19 cellular contexts compared by ENCODE assay signal in the genomic region with DNA sequence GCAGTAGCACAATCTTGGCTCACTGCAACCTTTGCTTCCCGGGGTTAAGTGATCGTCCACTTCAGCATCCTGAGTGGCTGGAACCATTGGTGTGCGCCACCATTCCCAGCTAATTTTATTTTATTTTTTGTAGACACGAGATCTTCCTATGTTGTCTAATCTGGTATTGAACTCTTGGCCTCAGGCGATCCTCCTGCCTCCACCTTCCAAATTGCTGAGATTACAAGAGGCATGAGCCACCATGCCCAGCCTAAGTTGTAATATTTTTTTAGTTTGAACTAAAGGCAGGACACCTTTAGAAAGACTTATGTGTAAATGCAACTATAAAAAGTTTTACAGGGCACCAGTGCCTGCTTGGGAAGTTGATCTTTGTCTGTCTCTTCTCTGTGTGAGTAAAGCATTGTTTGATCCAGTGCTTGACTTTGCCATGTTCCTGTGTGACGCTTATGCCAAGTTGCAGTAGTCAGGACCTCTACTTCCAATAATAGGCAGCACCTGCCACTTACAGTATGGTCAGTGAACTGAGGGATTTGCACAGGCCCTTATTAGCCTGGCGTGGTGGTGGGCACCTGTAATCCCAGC. TPM values are rescaled to one million over a fixed set of nuclear protein-coding genes. Genes with fewer than 3 reads are reported as not detected.
DNase-seq lines count a peak whose midpoint lies in the region; ATAC-seq and TF ChIP-seq lines count a peak whose summit lies in the region.
"Had no signal": no experiment of that assay in that cellular context is flagged by ENCODE, and none has a peak within 500 bp of the region (broad histone marks: within the 10 kb centered on the region; RNA-seq: fewer than 3 reads in every experiment).

No MANE protein-coding gene starts in this region.

- H4K20me1 ChIP-seq in BLaER1 treated with 17β-estradiol and CSF1 and Interleukin-3, amounts not matched to agents 10 nM and 100 nM = peaks cover 0 to 100% (median 0%) of the 10 kb centered on the region in 11 experiments; a peak in 6 of 22 replicates

- H3K4me3 Mint-ChIP-seq in CD4-positive, CD25-positive, alpha-beta regulatory T cell = peak overlapping the region in 1 of 4 donors; percentile 65
- H3K4me3 Mint-ChIP-seq in activated T-helper 2 cell treated with anti-CD3 and anti-CD28 coated beads, Interferon-gamma antibody, Interleukin-2, Interleukin-4, amounts not matched to agents 10 μg/mL and 5 μg/mL and 100 μg/mL, durations not matched to agents 14 hours and 24 hours and 36 hours (ENCODE audit: low read depth) = no peak overlapping the region

- peaks cover 87 to 100% (median 96%) of the 10 kb centered on the region in 10 experiments for H3K4me1 ChIP-seq in BLaER1 treated with 17β-estradiol and CSF1 and Interleukin-3, amounts not matched to agents 10 nM and 100 nM
- peaks cover 14% of the 10 kb centered on the region for H3K4me1 ChIP-seq in CD4-positive, CD25-positive, alpha-beta regulatory T cell (ENCODE audit: control insufficient read depth, insufficient read depth, low read length, poor library complexity, severe bottlenecking)
- H3K4me1 ChIP-seq in neutrophil (ENCODE audit: control insufficient read depth in 1 of 2, insufficient read depth in 1 of 2, low read depth in 1 of 2, low read length in 1 of 2) = peaks cover 32 to 45% of the 10 kb centered on the region in 2 experiments
- H3K4me1 ChIP-seq: HAP-1 had no signal

- peak overlapping the region in 9 of 11 experiments; percentile 72 to 96 (median 89); a peak in 18 of 22 replicates for H3K27ac ChIP-seq in BLaER1 treated with 17β-estradiol and CSF1 and Interleukin-3, amounts not matched to agents 10 nM and 100 nM
- H3K27ac ChIP-seq in CD4-positive, CD25-positive, alpha-beta regulatory T cell (ENCODE audit: insufficient read depth, low read length, poor library complexity, severe bottlenecking) = no peak overlapping the region
- peak overlapping the region; percentile 41 for H3K27ac ChIP-seq in neutrophil
- H3K27ac ChIP-seq: cardiac muscle cell, epithelial cell of prostate, lower lobe of right lung, SJSA1, tibial artery had no signal

- peak overlapping the region in 2 of 3 donors; percentile 1 to 6 for H3K27ac Mint-ChIP-seq in CD4-positive, CD25-positive, alpha-beta regulatory T cell
- peak overlapping the region; percentile 29 for H3K27ac Mint-ChIP-seq in activated T-helper 2 cell treated with anti-CD3 and anti-CD28 coated beads, Interferon-gamma antibody, Interleukin-2, Interleukin-4, amounts not matched to agents 10 μg/mL and 5 μg/mL and 100 μg/mL, durations not matched to agents 14 hours and 24 hours and 36 hours

- peaks cover 21 to 79% (median 59%) of the 10 kb centered on the region in 4 donors for H3K4me1 Mint-ChIP-seq in CD4-positive, CD25-positive, alpha-beta regulatory T cell
- peaks cover 71% of the 10 kb centered on the region for H3K4me1 Mint-ChIP-seq in activated T-helper 2 cell treated with anti-CD3 and anti-CD28 coated beads, Interferon-gamma antibody, Interleukin-2, Interleukin-4, amounts not matched to agents 10 μg/mL and 5 μg/mL and 100 μg/mL, durations not matched to agents 14 hours and 24 hours and 36 hours (ENCODE audit: low read depth)

- H3K9me3 Mint-ChIP-seq in CD4-positive, CD25-positive, alpha-beta regulatory T cell = no peaks in the 10 kb centered on the region
- no peaks in the 10 kb centered on the region for H3K9me3 Mint-ChIP-seq in activated T-helper 2 cell treated with anti-CD3 and anti-CD28 coated beads, Interferon-gamma antibody, Interleukin-2, Interleukin-4, amounts not matched to agents 10 μg/mL and 5 μg/mL and 100 μg/mL, durations not matched to agents 14 hours and 24 hours and 36 hours

- no peaks in the 10 kb centered on the region for H3K27me3 Mint-ChIP-seq in CD4-positive, CD25-positive, alpha-beta regulatory T cell
- H3K27me3 Mint-ChIP-seq in activated T-helper 2 cell treated with anti-CD3 and anti-CD28 coated beads, Interferon-gamma antibody, Interleukin-2, Interleukin-4, amounts not matched to agents 10 μg/mL and 5 μg/mL and 100 μg/mL, durations not matched to agents 14 hours and 24 hours and 36 hours (ENCODE audit: low read depth) = no peaks in the 10 kb centered on the region

- TF ChIP-seq CTCF in neutrophil (IDR thresholded peaks at IDR 0.05) = no peak
- TF ChIP-seq CTCF in omental fat pad (IDR thresholded peaks at IDR 0.05) = no peak

- ATAC-seq in CD4-positive, CD25-positive, alpha-beta regulatory T cell (ENCODE audit: low read depth in 2 of 2) = no peak
- ATAC-seq in GM21367 (IDR thresholded peaks at IDR 0.05; ENCODE audit: unreplicated experiment) (no peak), omental fat pad (ENCODE audit: low FRiP score) (no peak)
- ATAC-seq: lower lobe of right lung, Panc1, sciatic nerve had no signal

- peak overlapping the region; percentile 59 to 89 (median 73); a peak in 20 of 22 replicates for H3K4me2 ChIP-seq in BLaER1 treated with 17β-estradiol and CSF1 and Interleukin-3, amounts not matched to agents 10 nM and 100 nM

- peak overlapping the region in 8 of 11 experiments; percentile 65 to 81 (median 76); a peak in 12 of 22 replicates for H3K9ac ChIP-seq in BLaER1 treated with 17β-estradiol and CSF1 and Interleukin-3, amounts not matched to agents 10 nM and 100 nM

- peaks cover 0 to 23% (median 9%) of the 10 kb centered on the region in 11 experiments; a peak in 8 of 22 replicates for H3K9me3 ChIP-seq in BLaER1 treated with 17β-estradiol and CSF1 and Interleukin-3, amounts not matched to agents 10 nM and 100 nM (replicated peaks in 1 of 11)
- H3K9me3 ChIP-seq in CD4-positive, CD25-positive, alpha-beta regulatory T cell (ENCODE audit: control insufficient read depth in 2 of 2, low read length in 2 of 2) = no peaks in the 10 kb centered on the region
- H3K9me3 ChIP-seq in neutrophil = no peaks in the 10 kb centered on the region
- H3K9me3 ChIP-seq: HAP-1, lower lobe of right lung, SJSA1, tibial artery had no signal

- intact Hi-C loops in activated T-helper 2 cell treated with anti-CD3 and anti-CD28 coated beads, Interferon-gamma antibody, Interleukin-2, Interleukin-4, amounts not matched to agents 10 μg/mL and 5 μg/mL and 100 μg/mL, durations not matched to agents 14 hours and 24 hours and 36 hours (cut with micrococcal nuclease) = no loop called here

- no peaks in the 10 kb centered on the region for H3K27me3 ChIP-seq in BLaER1 treated with 17β-estradiol and CSF1 and Interleukin-3, amounts not matched to agents 10 nM and 100 nM
- H3K27me3 ChIP-seq in CD4-positive, CD25-positive, alpha-beta regulatory T cell (ENCODE audit: control insufficient read depth, insufficient read depth, low read length) = no peaks in the 10 kb centered on the region
- H3K27me3 ChIP-seq in neutrophil = no peaks in the 10 kb centered on the region
- H3K27me3 ChIP-seq: cardiac muscle cell, tibial artery had no signal

- peaks cover 0 to 42% (median 19%) of the 10 kb centered on the region in 11 experiments; a peak in 14 of 22 replicates for H3K36me3 ChIP-seq in BLaER1 treated with 17β-estradiol and CSF1 and Interleukin-3, amounts not matched to agents 10 nM and 100 nM
- H3K36me3 ChIP-seq in CD4-positive, CD25-positive, alpha-beta regulatory T cell (ENCODE audit: control insufficient read depth, insufficient read depth, low read length) = no peaks in the 10 kb centered on the region
- H3K36me3 ChIP-seq in neutrophil = no peaks in the 10 kb centered on the region
- H3K36me3 ChIP-seq: cardiac muscle cell, lower lobe of right lung, SJSA1, tibial artery had no signal

- H3K36me3 Mint-ChIP-seq in CD4-positive, CD25-positive, alpha-beta regulatory T cell = peaks cover 19% of the 10 kb centered on the region
- H3K36me3 Mint-ChIP-seq in activated T-helper 2 cell treated with anti-CD3 and anti-CD28 coated beads, Interferon-gamma antibody, Interleukin-2, Interleukin-4, amounts not matched to agents 10 μg/mL and 5 μg/mL and 100 μg/mL, durations not matched to agents 14 hours and 24 hours and 36 hours (ENCODE audit: low read depth) = peaks cover 63% of the 10 kb centered on the region

- DNase-seq in CD4-positive, CD25-positive, alpha-beta regulatory T cell = no peak
- no peak for DNase-seq in activated T-helper 2 cell treated with anti-CD3 and anti-CD28 coated beads, Interferon-gamma antibody, Interleukin-2, Interleukin-4, amounts not matched to agents 10 μg/mL and 5 μg/mL and 100 μg/mL, durations not matched to agents 14 hours and 24 hours and 36 hours (ENCODE audit: low spot score)
- DNase-seq in GM03348 (ENCODE audit: low spot score) (no peak), omental fat pad (ENCODE audit: low spot score) (no peak)
- DNase-seq: activated CD4-positive, CD25-positive, alpha-beta regulatory T cell; activated effector memory CD4-positive, alpha-beta T cell treated with Interleukin-2 at 50 U/mL for 16 hours; amniotic stem cell; lower lobe of right lung; NCI-H1092 treated with DMSO at 0.1 percent for 48 hours; tibial artery had no signal

- H3K4me3 ChIP-seq in BLaER1 treated with 17β-estradiol and CSF1 and Interleukin-3, amounts not matched to agents 10 nM and 100 nM = no peak overlapping the region
- H3K4me3 ChIP-seq in CD4-positive, CD25-positive, alpha-beta regulatory T cell (ENCODE audit: low read depth, low read length) = no peak overlapping the region
- no peak overlapping the region for H3K4me3 ChIP-seq in neutrophil (ENCODE audit: low read depth in 1 of 2, low read length in 1 of 2)
- H3K4me3 ChIP-seq: cardiac muscle cell, HAP-1, lower lobe of right lung, SJSA1, tibial artery had no signal

RNA-seq across cellular contexts. Expression of a gene that starts 46.9 kb away (rescaled TPM):
- 26.1 TPM for total RNA-seq in CD4-positive, CD25-positive, alpha-beta regulatory T cell
- 1 to 10 TPM; 4.1 to 7.0 (median 5.2) TPM for polyA plus RNA-seq in CD4-positive, CD25-positive, alpha-beta regulatory T cell
- total RNA-seq in activated T-helper 2 cell treated with anti-CD3 and anti-CD28 coated beads, Interferon-gamma antibody, Interleukin-2, Interleukin-4, amounts not matched to agents 10 μg/mL and 5 μg/mL and 100 μg/mL, durations not matched to agents 14 hours and 24 hours and 36 hours = 55.9 and 57.7 TPM in 2 replicates
- 10 to 100 TPM; 10.8 to 31.6 (median 14.3) TPM for total RNA-seq in omental fat pad
